13 cellular contexts compared by ENCODE assay signal in the genomic region with DNA sequence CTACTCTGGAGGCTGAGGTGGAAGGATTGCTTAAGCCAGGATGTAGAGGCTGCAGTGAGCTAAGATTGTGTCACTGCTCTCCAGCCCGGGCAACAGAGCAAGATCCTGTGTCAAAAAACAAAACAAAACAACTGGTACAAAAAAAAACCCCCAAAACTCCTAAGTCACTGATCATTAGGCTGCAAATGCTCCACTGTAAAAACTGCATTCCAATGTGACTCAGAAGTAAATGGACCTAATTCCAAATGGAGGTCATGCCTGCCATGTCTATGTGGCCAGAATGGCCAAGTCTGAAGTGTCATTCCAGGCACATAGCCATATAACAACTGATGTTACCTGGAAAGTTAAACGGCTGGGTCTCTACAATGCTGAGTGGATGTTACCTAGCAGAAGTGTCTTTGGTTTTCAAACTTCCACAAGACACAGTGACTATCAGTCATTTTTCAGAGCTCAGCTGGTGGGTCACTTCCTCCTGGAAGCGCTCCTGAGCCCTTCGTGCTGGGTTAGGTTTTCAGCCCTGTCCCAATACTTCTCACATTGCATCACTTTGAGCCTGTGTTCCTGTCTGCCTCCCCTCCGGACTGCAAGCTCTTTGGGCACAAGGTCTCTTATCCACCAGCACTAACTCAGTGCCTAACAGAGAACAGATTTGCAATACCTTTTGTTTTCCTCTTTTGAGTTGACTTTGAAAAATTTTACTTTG. TPM values are rescaled to one million over a fixed set of nuclear protein-coding genes. Genes with fewer than 3 reads are reported as not detected.
DNase-seq lines count a peak whose midpoint lies in the region; ATAC-seq and TF ChIP-seq lines count a peak whose summit lies in the region.
"Had no signal": no experiment of that assay in that cellular context is flagged by ENCODE, and none has a peak within 500 bp of the region (broad histone marks: within the 10 kb centered on the region; RNA-seq: fewer than 3 reads in every experiment).

No MANE protein-coding gene starts in this region.

- TF ChIP-seq POLR2A in sigmoid colon (IDR thresholded peaks at IDR 0.05) (no peak), ovary (IDR thresholded peaks at IDR 0.05) (no peak)

- H3K27me3 ChIP-seq in left ventricle myocardium inferior (ENCODE audit: low read depth) = no peaks in the 10 kb centered on the region
- H3K27me3 ChIP-seq in sigmoid colon = no peaks in the 10 kb centered on the region
- no peaks in the 10 kb centered on the region for H3K27me3 ChIP-seq in ovary
- no peaks in the 10 kb centered on the region for H3K27me3 ChIP-seq in HAP-1 (ENCODE audit: low read depth)
- H3K27me3 ChIP-seq: BLaER1 treated with 17β-estradiol and CSF1 and Interleukin-3, amounts not matched to agents 10 nM and 100 nM had no signal

- intact Hi-C loops in left ventricle myocardium inferior (cut with micrococcal nuclease) (no loop called here), sigmoid colon (cut with DNase I) (no loop called here), ovary (cut with DNase I) (no loop called here)

- H3K4me1 ChIP-seq in left ventricle myocardium inferior (peaks cover 98% of the 10 kb centered on the region), sigmoid colon (peaks cover 0 to 97% (median 96%) of the 10 kb centered on the region in 4 donors), ovary (ENCODE audit: insufficient read depth) (peaks cover 23% of the 10 kb centered on the region), HAP-1 (no peaks in the 10 kb centered on the region)

- H3K9me3 ChIP-seq in left ventricle myocardium inferior (replicated peaks) (no peaks in the 10 kb centered on the region), sigmoid colon (no peaks in the 10 kb centered on the region), ovary (no peaks in the 10 kb centered on the region), HAP-1 (no peaks in the 10 kb centered on the region)
- H3K9me3 ChIP-seq: BLaER1 treated with 17β-estradiol and CSF1 and Interleukin-3, amounts not matched to agents 10 nM and 100 nM had no signal

- H3K27ac ChIP-seq in VCaP (peak overlapping the region; percentile 96), left ventricle myocardium inferior (replicated peaks) (peak overlapping the region; percentile 68), sigmoid colon (peak overlapping the region; percentile 59 to 96 (median 76)), ovary (no peak overlapping the region)
- H3K27ac ChIP-seq: BLaER1 treated with 17β-estradiol and CSF1 and Interleukin-3, amounts not matched to agents 10 nM and 100 nM had no signal

- DNase-seq in ELR (ENCODE audit: low read depth) = peak; percentile 62
- no peak for DNase-seq in left ventricle myocardium inferior
- DNase-seq in sigmoid colon = no peak
- no peak for DNase-seq in ovary
- no peak for DNase-seq in ureter (ENCODE audit: low spot score)
- DNase-seq in HAP-1 (ENCODE audit: low spot score in 2 of 2) = no peak
- DNase-seq: NCI-H146; NCI-H526; stimulated activated CD8-positive, alpha-beta memory T cell treated with anti-CD3 and anti-CD28 coated beads, Interleukin-4, amount 100 ng/mL, for 48 hours had no signal

- H3K36me3 ChIP-seq in left ventricle myocardium inferior (peaks cover 21% of the 10 kb centered on the region), sigmoid colon (peaks cover 0 to 10% (median 0%) of the 10 kb centered on the region in 4 donors), ovary (no peaks in the 10 kb centered on the region), HAP-1 (replicated peaks) (peaks cover 7% of the 10 kb centered on the region)

- H3K4me3 ChIP-seq in left ventricle myocardium inferior = peak overlapping the region; percentile 7
- no peak overlapping the region for H3K4me3 ChIP-seq in sigmoid colon
- H3K4me3 ChIP-seq in ovary = no peak overlapping the region
- no peak overlapping the region for H3K4me3 ChIP-seq in HAP-1
- H3K4me3 ChIP-seq: BLaER1 treated with 17β-estradiol and CSF1 and Interleukin-3, amounts not matched to agents 10 nM and 100 nM had no signal

- in situ Hi-C loops in HAP-1 (cut with MboI; ENCODE audit: low sequenced_read_pairs) = no loop called here

- TF ChIP-seq EP300 in sigmoid colon (IDR thresholded peaks at IDR 0.05) = no peak
- no peak for TF ChIP-seq EP300 in ovary (IDR thresholded peaks at IDR 0.05)

- no peak for ATAC-seq in HG02885 (IDR thresholded peaks at IDR 0.05; ENCODE audit: poor library complexity, unreplicated experiment)
- ATAC-seq: left lobe of liver had no signal

- no peak for TF ChIP-seq CTCF in VCaP (conservative IDR thresholded peaks at IDR 0.05)
- TF ChIP-seq CTCF in left ventricle myocardium inferior (IDR thresholded peaks at IDR 0.05; ENCODE audit: borderline replicate concordance) = no peak
- TF ChIP-seq CTCF in sigmoid colon (IDR thresholded peaks at IDR 0.05) = no peak
- TF ChIP-seq CTCF in ovary (IDR thresholded peaks at IDR 0.05) = no peak

- 83 to 90% methylated on average over 5 of the region's 5 CpGs for WGBS in sigmoid colon, 2 donors
- 75 to 84% (median 81%) methylated on average over 5 of the region's 5 CpGs for WGBS in ovary, 3 donors

RNA-seq across cellular contexts. Expression of gene FSTL1, which starts 10.6 kb away (rescaled TPM):
- 243 TPM for total RNA-seq in left ventricle myocardium inferior
- total RNA-seq in sigmoid colon = 100 to 1,000 TPM; 266 to 653 (median 320) TPM
- 10 to 100 TPM in 2 of 3 donors, 1 to 10 TPM in 1; 8.1 to 56.2 (median 24.6) TPM for polyA plus RNA-seq in sigmoid colon
- 100 to 1,000 TPM in 5 of 7 donors, 10 to 100 TPM in 2; 98.0 to 296 (median 204) TPM for total RNA-seq in ovary
- 100 to 1,000 TPM; 104 to 357 TPM for polyA plus RNA-seq in ovary
- total RNA-seq in ureter = 379 TPM

Comparison
In these comparisons a context has a peak if more than half of its experiments do, and no peak if none do; other contexts are left out.
1. H3K27ac ChIP-seq: peak in VCaP (single experiment), left ventricle myocardium inferior (single experiment) and sigmoid colon (4 of 4); none in ovary (0 of 2).